ENCODE assay signal across 15 cellular contexts in genomic region chr6:87088076-87088475, GRCh38.
A peak's percentile ranks its signal among the peaks of the same experiment; 100 is the strongest.
DNase-seq lines count a peak whose midpoint lies in the region; ATAC-seq lines count a peak whose summit lies in the region.
"Had no signal": no experiment of that assay in that cellular context is flagged by ENCODE, and none has a peak within 500 bp of the region (broad histone marks: within the 10 kb centered on the region; RNA-seq: fewer than 3 reads in every experiment).

No MANE protein-coding gene starts in this region.

- no peak for DNase-seq in stimulated activated CD8-positive, alpha-beta memory T cell treated with anti-CD3 and anti-CD28 coated beads, Interleukin-4, amount 100 ng/mL, for 48 hours
- no peak for DNase-seq in activated CD4-positive, alpha-beta T cell treated with anti-CD3 and anti-CD28 coated beads, Interleukin-2, amount 50 U/mL, for 4 hours
- no peak for DNase-seq in NCI-H524 (lab: John Stamatoyannopoulos, UW)
- DNase-seq: CD4-positive, CD25-positive, alpha-beta regulatory T cell; NCI-H187; NCI-H226; NCI-H526; NK-92 treated with Interleukin-12 subunit alpha and Interleukin-12 subunit beta, amount 100 ng/mL, for 24 hours; RPMI8226; SJCRH30; T-helper 2 cell had no signal

- ATAC-seq in GM18870 (IDR thresholded peaks at IDR 0.05; ENCODE audit: unreplicated experiment), result peak; percentile 89
- peak; percentile 65 for ATAC-seq in HG02623 (IDR thresholded peaks at IDR 0.05; ENCODE audit: unreplicated experiment)
- peak; percentile 80 for ATAC-seq in HG03378 (IDR thresholded peaks at IDR 0.05; ENCODE audit: unreplicated experiment)
- no peak for ATAC-seq in HG03175 (IDR thresholded peaks at IDR 0.05; ENCODE audit: unreplicated experiment)
